17 cellular contexts compared by ENCODE assay signal in genomic region chr1:99963041-99963795, GRCh38. TPM values are rescaled to one million over a fixed set of nuclear protein-coding genes. Genes with fewer than 3 reads are reported as not detected.
DNase-seq lines count a peak whose midpoint lies in the region; ATAC-seq, FAIRE-seq and TF ChIP-seq lines count a peak whose summit lies in the region.
"Had no signal": no experiment of that assay in that cellular context is flagged by ENCODE, and none has a peak within 500 bp of the region (broad histone marks: within the 10 kb centered on the region; RNA-seq: fewer than 3 reads in every experiment).

No MANE protein-coding gene starts in this region.

- no peaks in the 10 kb centered on the region for H3K9me3 Mint-ChIP-seq in T-cell
- no peaks in the 10 kb centered on the region for H3K9me3 Mint-ChIP-seq in stimulated activated memory B cell treated with anti-CD40 and anti-IgM and Interleukin-4, amounts not matched to agents 10 μg/mL and 1 μg/mL and 100 μg/mL, for 72 hours

- H3K27me3 ChIP-seq in mesenchymal stem cell (ENCODE audit: control insufficient read depth in 1 of 2, insufficient read depth in 1 of 2, low read length in 2 of 2) (no peaks in the 10 kb centered on the region), heart right ventricle (no peaks in the 10 kb centered on the region)
- H3K27me3 ChIP-seq: spleen had no signal

- H3K36me3 ChIP-seq in mesenchymal stem cell (ENCODE audit: control insufficient read depth in 1 of 2, insufficient read depth in 2 of 2, low read depth in 1 of 2, low read length in 2 of 2) (no peaks in the 10 kb centered on the region), heart right ventricle (no peaks in the 10 kb centered on the region)
- H3K36me3 ChIP-seq: spleen had no signal

- H4K8ac ChIP-seq in mesenchymal stem cell (ENCODE audit: low read length) = no peak overlapping the region

- H3K36me3 Mint-ChIP-seq in T-cell = no peaks in the 10 kb centered on the region
- no peaks in the 10 kb centered on the region for H3K36me3 Mint-ChIP-seq in stimulated activated memory B cell treated with anti-CD40 and anti-IgM and Interleukin-4, amounts not matched to agents 10 μg/mL and 1 μg/mL and 100 μg/mL, for 72 hours

- intact Hi-C loops in heart right ventricle (cut with DNase I) = no loop called here

- H3K4me3 ChIP-seq in mesenchymal stem cell (ENCODE audit: insufficient read depth in 1 of 2, low read depth in 1 of 2, low read length in 2 of 2) (no peak overlapping the region), heart right ventricle (no peak overlapping the region)
- H3K4me3 ChIP-seq: spleen had no signal

- CTCF ChIA-PET in T-cell (lab: Charles Lee) = no interaction called here

- no peak overlapping the region for H3K4me3 Mint-ChIP-seq in T-cell
- no peak overlapping the region for H3K4me3 Mint-ChIP-seq in stimulated activated memory B cell treated with anti-CD40 and anti-IgM and Interleukin-4, amounts not matched to agents 10 μg/mL and 1 μg/mL and 100 μg/mL, for 72 hours
- H3K4me3 Mint-ChIP-seq: T-helper 17 cell had no signal

- DNase-seq in GM03348 (ENCODE audit: low spot score) = peak; percentile 57
- DNase-seq in RCC 7860 (ENCODE audit: low spot score) = peak; percentile 43
- peak; percentile 52 for DNase-seq in dermis blood vessel endothelial cell
- DNase-seq in mesenchymal stem cell = peak; percentile 56
- no peak for DNase-seq in NCI-H524 (lab: John Stamatoyannopoulos, UW)
- no peak for DNase-seq in heart right ventricle
- no peak for DNase-seq in T-cell
- DNase-seq: activated CD4-positive, alpha-beta T cell treated with anti-CD3 and anti-CD28 coated beads for 4 hours; amygdala; Kasumi-1; NCI-H187; NCI-H69; spleen; T-helper 17 cell had no signal

- H3K18ac ChIP-seq in mesenchymal stem cell (ENCODE audit: low read depth in 1 of 2, low read length in 2 of 2) = no peak overlapping the region

- no peak overlapping the region for H3K4me2 ChIP-seq in mesenchymal stem cell (ENCODE audit: low read length, poor library complexity, severe bottlenecking)

- H3K9me3 ChIP-seq in mesenchymal stem cell (ENCODE audit: control insufficient read depth, low read length) = no peaks in the 10 kb centered on the region
- H3K9me3 ChIP-seq in heart right ventricle = no peaks in the 10 kb centered on the region
- H3K9me3 ChIP-seq: spleen had no signal

- H4K91ac ChIP-seq in mesenchymal stem cell (ENCODE audit: low read length) = no peak overlapping the region

- no peak overlapping the region for H2BK12ac ChIP-seq in mesenchymal stem cell (ENCODE audit: low read length in 2 of 2)

- H3K9ac ChIP-seq in mesenchymal stem cell (ENCODE audit: low read length) = no peak overlapping the region

- no peak overlapping the region for H3K23ac ChIP-seq in mesenchymal stem cell (ENCODE audit: low read length in 2 of 2)

- H3K4me1 Mint-ChIP-seq in T-cell = peaks cover 0 to 3% (median 1%) of the 10 kb centered on the region in 3 donors
- peaks cover 4% of the 10 kb centered on the region for H3K4me1 Mint-ChIP-seq in stimulated activated memory B cell treated with anti-CD40 and anti-IgM and Interleukin-4, amounts not matched to agents 10 μg/mL and 1 μg/mL and 100 μg/mL, for 72 hours
- H3K4me1 Mint-ChIP-seq: T-helper 17 cell had no signal

- no peak for TF ChIP-seq CTCF in heart right ventricle (IDR thresholded peaks at IDR 0.05)

- no peak overlapping the region for H3K27ac Mint-ChIP-seq in T-cell
- H3K27ac Mint-ChIP-seq in stimulated activated memory B cell treated with anti-CD40 and anti-IgM and Interleukin-4, amounts not matched to agents 10 μg/mL and 1 μg/mL and 100 μg/mL, for 72 hours = no peak overlapping the region
- H3K27ac Mint-ChIP-seq: T-helper 17 cell had no signal

- H3K4ac ChIP-seq in mesenchymal stem cell (ENCODE audit: low read depth in 1 of 2, low read length in 2 of 2) = no peak overlapping the region

- H2BK15ac ChIP-seq in mesenchymal stem cell (ENCODE audit: low read depth, poor library complexity, severe bottlenecking) = no peak overlapping the region

- no peak overlapping the region for H2BK5ac ChIP-seq in mesenchymal stem cell (ENCODE audit: low read depth, low read length, poor library complexity, severe bottlenecking)

- H3K27ac ChIP-seq in mesenchymal stem cell (ENCODE audit: low read length, poor library complexity, severe bottlenecking) (no peak overlapping the region), heart right ventricle (no peak overlapping the region)
- H3K27ac ChIP-seq: C4-2B, spleen had no signal

- H3K14ac ChIP-seq in mesenchymal stem cell (ENCODE audit: low read length in 2 of 2) = no peak overlapping the region

- H2AFZ ChIP-seq in mesenchymal stem cell (ENCODE audit: low read depth, low read length) = no peak overlapping the region

- no peak overlapping the region for H2BK120ac ChIP-seq in mesenchymal stem cell (ENCODE audit: low read depth, low read length)

- POLR2A ChIA-PET in T-cell (lab: Charles Lee) = no interaction called here

- no peaks in the 10 kb centered on the region for H3K27me3 Mint-ChIP-seq in T-cell
- H3K27me3 Mint-ChIP-seq in stimulated activated memory B cell treated with anti-CD40 and anti-IgM and Interleukin-4, amounts not matched to agents 10 μg/mL and 1 μg/mL and 100 μg/mL, for 72 hours = no peaks in the 10 kb centered on the region
- H3K27me3 Mint-ChIP-seq: T-helper 17 cell had no signal

- peak; percentile 51 for FAIRE-seq in RCC 7860 (lab: Jason Lieb, UNC)
- FAIRE-seq: islet of Langerhans had no signal

- H3K79me1 ChIP-seq in mesenchymal stem cell (replicated peaks; ENCODE audit: low read length, poor library complexity, severe bottlenecking) = no peaks in the 10 kb centered on the region

- ATAC-seq in heart right ventricle = no peak
- no peak for ATAC-seq in T-cell (replicated peaks in 1 of 4)
- no peak for ATAC-seq in stimulated activated memory B cell treated with anti-CD40 and anti-IgM and Interleukin-4, amounts not matched to agents 10 μg/mL and 1 μg/mL and 100 μg/mL, for 72 hours
- ATAC-seq: T-helper 17 cell had no signal

- H3K4me1 ChIP-seq in mesenchymal stem cell (ENCODE audit: control insufficient read depth, insufficient read depth, low read depth, low read length) (no peaks in the 10 kb centered on the region), heart right ventricle (no peaks in the 10 kb centered on the region)
- H3K4me1 ChIP-seq: spleen had no signal

- no peak overlapping the region for H2AK5ac ChIP-seq in mesenchymal stem cell (ENCODE audit: low read length, severe bottlenecking)

RNA-seq across cellular contexts. Expression of gene SLC35A3, which starts 6.6 kb away (rescaled TPM):
- total RNA-seq in dermis blood vessel endothelial cell = 24.7 and 31.8 TPM in 2 replicates
- 8.9 TPM for polyA plus RNA-seq in mesenchymal stem cell (2013, experiment 1 of 2)
- 9.4 TPM for polyA plus RNA-seq in mesenchymal stem cell (2013, experiment 2 of 2)
- total RNA-seq in heart right ventricle = 1 to 10 TPM; 5.3 to 9.4 (median 8.1) TPM
- polyA plus RNA-seq in heart right ventricle = 1 to 10 TPM; 3.2 to 7.8 TPM
- 10 to 100 TPM; 21.5 to 31.8 (median 24.5) TPM for total RNA-seq in T-cell

Comparison
In these comparisons a context has a peak if more than half of its experiments do, and no peak if none do; other contexts are left out.
1. DNase-seq: peak in GM03348 (single experiment), RCC 7860 (single experiment), dermis blood vessel endothelial cell (single experiment) and mesenchymal stem cell (single experiment); none in NCI-H524 (0 of 2), heart right ventricle (0 of 2) and T-cell (0 of 34).